In the genomic region with DNA sequence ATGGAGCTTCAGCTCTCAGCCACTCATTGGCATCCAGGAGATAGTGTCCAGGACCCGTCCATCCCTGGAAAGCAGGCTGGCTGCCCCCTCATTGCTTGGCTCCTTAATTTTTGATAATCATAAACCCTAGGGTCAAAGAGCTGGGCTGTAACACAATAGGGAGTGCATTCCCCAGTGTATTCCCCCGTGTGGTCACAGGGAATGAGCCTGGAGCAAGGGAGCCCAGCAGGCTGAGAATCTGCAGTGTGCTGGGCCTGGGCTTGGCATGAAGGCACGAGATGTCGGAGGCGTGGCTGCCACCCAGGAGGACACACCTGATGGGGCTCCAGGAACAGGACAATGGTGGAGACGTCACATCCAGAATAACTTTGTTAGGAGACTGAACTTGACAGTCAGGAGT, we compare ENCODE assay signal across 9 cellular contexts.
"Had no signal": no experiment of that assay in that cellular context is flagged by ENCODE, and none has a peak within 500 bp of the region (broad histone marks: within the 10 kb centered on the region; RNA-seq: fewer than 3 reads in every experiment).

No MANE protein-coding gene starts in this region.

- H3K4me1 Mint-ChIP-seq: IgD-negative memory B cell had no signal

- H3K27ac ChIP-seq: GM23248 had no signal

- H3K4me3 ChIP-seq: GM23248, HAP-1 had no signal

- FAIRE-seq: HTR-8/SVneo had no signal

- ATAC-seq: HCT116 had no signal

- H3K27ac Mint-ChIP-seq: HFFc6, IgD-negative memory B cell had no signal

- H3K4me3 Mint-ChIP-seq: HFFc6, IgD-negative memory B cell had no signal

- H3K9ac ChIP-seq: GM23248 had no signal

- H3K4me1 ChIP-seq: HAP-1 had no signal

- H2AFZ ChIP-seq: GM23248 had no signal

- DNase-seq: GM23248, GOT3, H7, HFFc6, KBM-7 had no signal

- H3K36me3 ChIP-seq: HAP-1 had no signal

- H3K9me3 ChIP-seq: HAP-1 had no signal
